Comparison of ENCODE assay signal across 1 cellular context in the genomic region with DNA sequence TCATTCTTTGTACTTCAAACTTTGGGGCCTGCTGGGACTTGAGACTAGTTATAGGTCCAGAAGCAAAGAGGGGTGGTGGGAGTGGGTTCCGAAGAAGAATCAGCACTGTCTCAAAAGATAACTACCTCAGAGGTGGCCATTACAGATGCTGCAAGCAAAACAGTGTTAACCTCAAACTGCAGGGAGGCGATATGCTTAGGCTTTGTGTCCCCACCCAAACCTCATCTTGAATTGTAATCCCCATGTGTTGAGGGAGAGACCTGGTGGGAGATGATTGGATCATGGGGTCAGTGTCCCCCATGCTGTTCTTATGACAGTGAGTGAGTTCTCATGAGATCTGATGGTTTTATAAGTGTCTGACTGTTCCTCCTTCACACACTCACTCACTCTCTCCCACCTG.
TF ChIP-seq lines count a peak whose summit lies in the region.

No MANE protein-coding gene starts in this region.

TF ChIP-seq in K562, 482 proteins besides CTCF, POLR2A, EP300 and RAD21 (continued from another document and continues in another):
- TF ChIP-seq ZNF644 (tag; IDR thresholded peaks at IDR 0.05; ENCODE audit: low read depth) = no peak
- no peak for TF ChIP-seq ZNF57 (CRISPR knock-in tag; IDR thresholded peaks at IDR 0.05)
- TF ChIP-seq ELF1 (tag; IDR thresholded peaks at IDR 0.05) = no peak
- TF ChIP-seq TAL1 (IDR thresholded peaks at IDR 0.05) = peak; percentile 77
- TF ChIP-seq ZNF12 (CRISPR knock-in tag; IDR thresholded peaks at IDR 0.05) = no peak
- no peak for TF ChIP-seq ZNF124 (CRISPR knock-in tag; IDR thresholded peaks at IDR 0.05)
- TF ChIP-seq PRPF4 (IDR thresholded peaks at IDR 0.05; ENCODE audit: insufficient read depth, low read depth, low read length, poor library complexity, severe bottlenecking) = no peak
- TF ChIP-seq U2AF2 (optimal IDR thresholded peaks at IDR 0.05; ENCODE audit: low read depth, low read length) = no peak
- TF ChIP-seq, protein P1, sequence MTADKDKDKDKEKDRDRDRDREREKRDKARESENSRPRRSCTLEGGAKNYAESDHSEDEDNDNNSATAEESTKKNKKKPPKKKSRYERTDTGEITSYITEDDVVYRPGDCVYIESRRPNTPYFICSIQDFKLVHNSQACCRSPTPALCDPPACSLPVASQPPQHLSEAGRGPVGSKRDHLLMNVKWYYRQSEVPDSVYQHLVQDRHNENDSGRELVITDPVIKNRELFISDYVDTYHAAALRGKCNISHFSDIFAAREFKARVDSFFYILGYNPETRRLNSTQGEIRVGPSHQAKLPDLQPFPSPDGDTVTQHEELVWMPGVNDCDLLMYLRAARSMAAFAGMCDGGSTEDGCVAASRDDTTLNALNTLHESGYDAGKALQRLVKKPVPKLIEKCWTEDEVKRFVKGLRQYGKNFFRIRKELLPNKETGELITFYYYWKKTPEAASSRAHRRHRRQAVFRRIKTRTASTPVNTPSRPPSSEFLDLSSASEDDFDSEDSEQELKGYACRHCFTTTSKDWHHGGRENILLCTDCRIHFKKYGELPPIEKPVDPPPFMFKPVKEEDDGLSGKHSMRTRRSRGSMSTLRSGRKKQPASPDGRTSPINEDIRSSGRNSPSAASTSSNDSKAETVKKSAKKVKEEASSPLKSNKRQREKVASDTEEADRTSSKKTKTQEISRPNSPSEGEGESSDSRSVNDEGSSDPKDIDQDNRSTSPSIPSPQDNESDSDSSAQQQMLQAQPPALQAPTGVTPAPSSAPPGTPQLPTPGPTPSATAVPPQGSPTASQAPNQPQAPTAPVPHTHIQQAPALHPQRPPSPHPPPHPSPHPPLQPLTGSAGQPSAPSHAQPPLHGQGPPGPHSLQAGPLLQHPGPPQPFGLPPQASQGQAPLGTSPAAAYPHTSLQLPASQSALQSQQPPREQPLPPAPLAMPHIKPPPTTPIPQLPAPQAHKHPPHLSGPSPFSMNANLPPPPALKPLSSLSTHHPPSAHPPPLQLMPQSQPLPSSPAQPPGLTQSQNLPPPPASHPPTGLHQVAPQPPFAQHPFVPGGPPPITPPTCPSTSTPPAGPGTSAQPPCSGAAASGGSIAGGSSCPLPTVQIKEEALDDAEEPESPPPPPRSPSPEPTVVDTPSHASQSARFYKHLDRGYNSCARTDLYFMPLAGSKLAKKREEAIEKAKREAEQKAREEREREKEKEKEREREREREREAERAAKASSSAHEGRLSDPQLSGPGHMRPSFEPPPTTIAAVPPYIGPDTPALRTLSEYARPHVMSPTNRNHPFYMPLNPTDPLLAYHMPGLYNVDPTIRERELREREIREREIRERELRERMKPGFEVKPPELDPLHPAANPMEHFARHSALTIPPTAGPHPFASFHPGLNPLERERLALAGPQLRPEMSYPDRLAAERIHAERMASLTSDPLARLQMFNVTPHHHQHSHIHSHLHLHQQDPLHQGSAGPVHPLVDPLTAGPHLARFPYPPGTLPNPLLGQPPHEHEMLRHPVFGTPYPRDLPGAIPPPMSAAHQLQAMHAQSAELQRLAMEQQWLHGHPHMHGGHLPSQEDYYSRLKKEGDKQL (CRISPR knock-in tag; IDR thresholded peaks at IDR 0.05; ENCODE audit: borderline replicate concordance) = no peak
- TF ChIP-seq ZNF778 (CRISPR knock-in tag; IDR thresholded peaks at IDR 0.05) = no peak
- no peak for TF ChIP-seq SP2 (IDR thresholded peaks at IDR 0.05; ENCODE audit: extremely low read depth, low read depth, low read length, poor library complexity, severe bottlenecking)
- TF ChIP-seq PYGO2 (tag; IDR thresholded peaks at IDR 0.05) = no peak
- peak; percentile 76 for TF ChIP-seq NCOR1 (IDR thresholded peaks at IDR 0.05)
- 0 out of 2 replicates have a peak, but pooled peaks have one; percentile 27 for TF ChIP-seq MTA2 (IDR thresholded peaks at IDR 0.05; ENCODE audit: low read depth)
- no peak for TF ChIP-seq TAF9B (IDR thresholded peaks at IDR 0.05; ENCODE audit: partially characterized antibody)
- no peak for TF ChIP-seq MED1 (CRISPR knock-in tag; IDR thresholded peaks at IDR 0.05; ENCODE audit: borderline replicate concordance)
- TF ChIP-seq, protein P2, sequence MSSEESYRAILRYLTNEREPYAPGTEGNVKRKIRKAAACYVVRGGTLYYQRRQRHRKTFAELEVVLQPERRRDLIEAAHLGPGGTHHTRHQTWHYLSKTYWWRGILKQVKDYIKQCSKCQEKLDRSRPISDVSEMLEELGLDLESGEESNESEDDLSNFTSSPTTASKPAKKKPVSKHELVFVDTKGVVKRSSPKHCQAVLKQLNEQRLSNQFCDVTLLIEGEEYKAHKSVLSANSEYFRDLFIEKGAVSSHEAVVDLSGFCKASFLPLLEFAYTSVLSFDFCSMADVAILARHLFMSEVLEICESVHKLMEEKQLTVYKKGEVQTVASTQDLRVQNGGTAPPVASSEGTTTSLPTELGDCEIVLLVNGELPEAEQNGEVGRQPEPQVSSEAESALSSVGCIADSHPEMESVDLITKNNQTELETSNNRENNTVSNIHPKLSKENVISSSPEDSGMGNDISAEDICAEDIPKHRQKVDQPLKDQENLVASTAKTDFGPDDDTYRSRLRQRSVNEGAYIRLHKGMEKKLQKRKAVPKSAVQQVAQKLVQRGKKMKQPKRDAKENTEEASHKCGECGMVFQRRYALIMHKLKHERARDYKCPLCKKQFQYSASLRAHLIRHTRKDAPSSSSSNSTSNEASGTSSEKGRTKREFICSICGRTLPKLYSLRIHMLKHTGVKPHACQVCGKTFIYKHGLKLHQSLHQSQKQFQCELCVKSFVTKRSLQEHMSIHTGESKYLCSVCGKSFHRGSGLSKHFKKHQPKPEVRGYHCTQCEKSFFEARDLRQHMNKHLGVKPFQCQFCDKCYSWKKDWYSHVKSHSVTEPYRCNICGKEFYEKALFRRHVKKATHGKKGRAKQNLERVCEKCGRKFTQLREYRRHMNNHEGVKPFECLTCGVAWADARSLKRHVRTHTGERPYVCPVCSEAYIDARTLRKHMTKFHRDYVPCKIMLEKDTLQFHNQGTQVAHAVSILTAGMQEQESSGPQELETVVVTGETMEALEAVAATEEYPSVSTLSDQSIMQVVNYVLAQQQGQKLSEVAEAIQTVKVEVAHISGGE (CRISPR knock-in tag; IDR thresholded peaks at IDR 0.05) = no peak
- TF ChIP-seq, protein P3, sequence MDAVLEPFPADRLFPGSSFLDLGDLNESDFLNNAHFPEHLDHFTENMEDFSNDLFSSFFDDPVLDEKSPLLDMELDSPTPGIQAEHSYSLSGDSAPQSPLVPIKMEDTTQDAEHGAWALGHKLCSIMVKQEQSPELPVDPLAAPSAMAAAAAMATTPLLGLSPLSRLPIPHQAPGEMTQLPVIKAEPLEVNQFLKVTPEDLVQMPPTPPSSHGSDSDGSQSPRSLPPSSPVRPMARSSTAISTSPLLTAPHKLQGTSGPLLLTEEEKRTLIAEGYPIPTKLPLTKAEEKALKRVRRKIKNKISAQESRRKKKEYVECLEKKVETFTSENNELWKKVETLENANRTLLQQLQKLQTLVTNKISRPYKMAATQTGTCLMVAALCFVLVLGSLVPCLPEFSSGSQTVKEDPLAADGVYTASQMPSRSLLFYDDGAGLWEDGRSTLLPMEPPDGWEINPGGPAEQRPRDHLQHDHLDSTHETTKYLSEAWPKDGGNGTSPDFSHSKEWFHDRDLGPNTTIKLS (IDR thresholded peaks at IDR 0.05; ENCODE audit: borderline replicate concordance, low read depth) = no peak
- TF ChIP-seq TEAD4 (IDR thresholded peaks at IDR 0.05; ENCODE audit: low read length) = peak; percentile 45; the same call in 1 of the 2 replicates
- TF ChIP-seq TEAD4 (CRISPR knock-in tag; IDR thresholded peaks at IDR 0.05; ENCODE audit: borderline replicate concordance) = no peak
- TF ChIP-seq, protein P4, sequence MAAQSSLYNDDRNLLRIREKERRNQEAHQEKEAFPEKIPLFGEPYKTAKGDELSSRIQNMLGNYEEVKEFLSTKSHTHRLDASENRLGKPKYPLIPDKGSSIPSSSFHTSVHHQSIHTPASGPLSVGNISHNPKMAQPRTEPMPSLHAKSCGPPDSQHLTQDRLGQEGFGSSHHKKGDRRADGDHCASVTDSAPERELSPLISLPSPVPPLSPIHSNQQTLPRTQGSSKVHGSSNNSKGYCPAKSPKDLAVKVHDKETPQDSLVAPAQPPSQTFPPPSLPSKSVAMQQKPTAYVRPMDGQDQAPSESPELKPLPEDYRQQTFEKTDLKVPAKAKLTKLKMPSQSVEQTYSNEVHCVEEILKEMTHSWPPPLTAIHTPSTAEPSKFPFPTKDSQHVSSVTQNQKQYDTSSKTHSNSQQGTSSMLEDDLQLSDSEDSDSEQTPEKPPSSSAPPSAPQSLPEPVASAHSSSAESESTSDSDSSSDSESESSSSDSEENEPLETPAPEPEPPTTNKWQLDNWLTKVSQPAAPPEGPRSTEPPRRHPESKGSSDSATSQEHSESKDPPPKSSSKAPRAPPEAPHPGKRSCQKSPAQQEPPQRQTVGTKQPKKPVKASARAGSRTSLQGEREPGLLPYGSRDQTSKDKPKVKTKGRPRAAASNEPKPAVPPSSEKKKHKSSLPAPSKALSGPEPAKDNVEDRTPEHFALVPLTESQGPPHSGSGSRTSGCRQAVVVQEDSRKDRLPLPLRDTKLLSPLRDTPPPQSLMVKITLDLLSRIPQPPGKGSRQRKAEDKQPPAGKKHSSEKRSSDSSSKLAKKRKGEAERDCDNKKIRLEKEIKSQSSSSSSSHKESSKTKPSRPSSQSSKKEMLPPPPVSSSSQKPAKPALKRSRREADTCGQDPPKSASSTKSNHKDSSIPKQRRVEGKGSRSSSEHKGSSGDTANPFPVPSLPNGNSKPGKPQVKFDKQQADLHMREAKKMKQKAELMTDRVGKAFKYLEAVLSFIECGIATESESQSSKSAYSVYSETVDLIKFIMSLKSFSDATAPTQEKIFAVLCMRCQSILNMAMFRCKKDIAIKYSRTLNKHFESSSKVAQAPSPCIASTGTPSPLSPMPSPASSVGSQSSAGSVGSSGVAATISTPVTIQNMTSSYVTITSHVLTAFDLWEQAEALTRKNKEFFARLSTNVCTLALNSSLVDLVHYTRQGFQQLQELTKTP (IDR thresholded peaks at IDR 0.05; ENCODE audit: low read depth in 1 of 2, partially characterized antibody in 2 of 2) = no peak
- TF ChIP-seq, protein P5, sequence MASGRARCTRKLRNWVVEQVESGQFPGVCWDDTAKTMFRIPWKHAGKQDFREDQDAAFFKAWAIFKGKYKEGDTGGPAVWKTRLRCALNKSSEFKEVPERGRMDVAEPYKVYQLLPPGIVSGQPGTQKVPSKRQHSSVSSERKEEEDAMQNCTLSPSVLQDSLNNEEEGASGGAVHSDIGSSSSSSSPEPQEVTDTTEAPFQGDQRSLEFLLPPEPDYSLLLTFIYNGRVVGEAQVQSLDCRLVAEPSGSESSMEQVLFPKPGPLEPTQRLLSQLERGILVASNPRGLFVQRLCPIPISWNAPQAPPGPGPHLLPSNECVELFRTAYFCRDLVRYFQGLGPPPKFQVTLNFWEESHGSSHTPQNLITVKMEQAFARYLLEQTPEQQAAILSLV (tag; IDR thresholded peaks at IDR 0.05) = no peak
- no peak for TF ChIP-seq ZNF24 (IDR thresholded peaks at IDR 0.05)
- TF ChIP-seq HMGN3 (IDR thresholded peaks at IDR 0.05; ENCODE audit: borderline replicate concordance, extremely low read depth, insufficient read length, low read depth, low read length) = no peak
- TF ChIP-seq, protein P6, sequence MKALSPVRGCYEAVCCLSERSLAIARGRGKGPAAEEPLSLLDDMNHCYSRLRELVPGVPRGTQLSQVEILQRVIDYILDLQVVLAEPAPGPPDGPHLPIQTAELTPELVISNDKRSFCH (CRISPR knock-in tag; IDR thresholded peaks at IDR 0.05) = no peak
- TF ChIP-seq, protein P6 (tag; IDR thresholded peaks at IDR 0.05) = no peak
- no peak for TF ChIP-seq KDM2B (CRISPR knock-in tag; IDR thresholded peaks at IDR 0.05)
- TF ChIP-seq, protein P7, sequence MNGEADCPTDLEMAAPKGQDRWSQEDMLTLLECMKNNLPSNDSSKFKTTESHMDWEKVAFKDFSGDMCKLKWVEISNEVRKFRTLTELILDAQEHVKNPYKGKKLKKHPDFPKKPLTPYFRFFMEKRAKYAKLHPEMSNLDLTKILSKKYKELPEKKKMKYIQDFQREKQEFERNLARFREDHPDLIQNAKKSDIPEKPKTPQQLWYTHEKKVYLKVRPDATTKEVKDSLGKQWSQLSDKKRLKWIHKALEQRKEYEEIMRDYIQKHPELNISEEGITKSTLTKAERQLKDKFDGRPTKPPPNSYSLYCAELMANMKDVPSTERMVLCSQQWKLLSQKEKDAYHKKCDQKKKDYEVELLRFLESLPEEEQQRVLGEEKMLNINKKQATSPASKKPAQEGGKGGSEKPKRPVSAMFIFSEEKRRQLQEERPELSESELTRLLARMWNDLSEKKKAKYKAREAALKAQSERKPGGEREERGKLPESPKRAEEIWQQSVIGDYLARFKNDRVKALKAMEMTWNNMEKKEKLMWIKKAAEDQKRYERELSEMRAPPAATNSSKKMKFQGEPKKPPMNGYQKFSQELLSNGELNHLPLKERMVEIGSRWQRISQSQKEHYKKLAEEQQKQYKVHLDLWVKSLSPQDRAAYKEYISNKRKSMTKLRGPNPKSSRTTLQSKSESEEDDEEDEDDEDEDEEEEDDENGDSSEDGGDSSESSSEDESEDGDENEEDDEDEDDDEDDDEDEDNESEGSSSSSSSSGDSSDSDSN (IDR thresholded peaks at IDR 0.05; ENCODE audit: borderline replicate concordance in 1 of 2, low read depth in 2 of 2, low read length in 2 of 2) = no peak
- no peak for TF ChIP-seq HEY1 (CRISPR knock-in tag; IDR thresholded peaks at IDR 0.05; ENCODE audit: borderline replicate concordance)
- TF ChIP-seq POU5F1 (IDR thresholded peaks at IDR 0.05; ENCODE audit: borderline replicate concordance, low read depth, low read length, partially characterized antibody) = no peak
- TF ChIP-seq POLR3G (IDR thresholded peaks at IDR 0.05; ENCODE audit: extremely low read depth, insufficient read length, insufficient replicate concordance) = no peak
- TF ChIP-seq ZNF274 (IDR thresholded peaks at IDR 0.05; ENCODE audit: borderline replicate concordance, low read depth, low read length) = no peak
- TF ChIP-seq NR3C1 (CRISPR knock-in tag; IDR thresholded peaks at IDR 0.05) = no peak
- peak; percentile 21 to 34; a peak in 1 of 4 replicates for TF ChIP-seq TRIM24 (IDR thresholded peaks at IDR 0.05)
- TF ChIP-seq CBX8 (IDR thresholded peaks at IDR 0.05; ENCODE audit: borderline replicate concordance, extremely low read depth, low read depth, low read length, poor library complexity, severe bottlenecking) = no peak
- no peak for TF ChIP-seq NFATC3 (IDR thresholded peaks at IDR 0.05)
- no peak for TF ChIP-seq GABPB1 (CRISPR knock-in tag; IDR thresholded peaks at IDR 0.05)
